Comparison of ENCODE assay signal across 20 cellular contexts in genomic region chr3:18968120-18968519, GRCh38.
"Had no signal": no experiment of that assay in that cellular context is flagged by ENCODE, and none has a peak within 500 bp of the region (broad histone marks: within the 10 kb centered on the region; RNA-seq: fewer than 3 reads in every experiment).

No MANE protein-coding gene starts in this region.

- H3K4me1 ChIP-seq: foreskin keratinocyte, psoas muscle, right lobe of liver, suprapubic skin, thyroid gland, upper lobe of left lung, uterus had no signal

- H3K27me3 ChIP-seq: foreskin keratinocyte, neutrophil, right lobe of liver, suprapubic skin, thyroid gland, upper lobe of left lung, uterus had no signal

- H3K27ac Mint-ChIP-seq: dendritic cell treated with granulocyte-macrophage colony-stimulating factor and Interleukin-4, amounts not matched to agents 40 ng/mL and 50 ng/mL, for 4 days; effector memory CD8-positive, alpha-beta T cell had no signal

- H3K27me3 Mint-ChIP-seq: dendritic cell treated with granulocyte-macrophage colony-stimulating factor and Interleukin-4, amounts not matched to agents 40 ng/mL and 50 ng/mL, for 4 days had no signal

- H3K4me3 Mint-ChIP-seq: dendritic cell treated with granulocyte-macrophage colony-stimulating factor and Interleukin-4, amounts not matched to agents 40 ng/mL and 50 ng/mL, for 4 days; effector memory CD8-positive, alpha-beta T cell; naive thymus-derived CD4-positive, alpha-beta T cell had no signal

- H3K4me3 ChIP-seq: psoas muscle, right lobe of liver, suprapubic skin, thyroid gland, upper lobe of left lung, uterus had no signal

- H3K27ac ChIP-seq: foreskin keratinocyte, neutrophil, psoas muscle, right lobe of liver, suprapubic skin, thyroid gland, upper lobe of left lung, uterus had no signal

- ATAC-seq: effector memory CD8-positive, alpha-beta T cell; foreskin keratinocyte; naive thymus-derived CD4-positive, alpha-beta T cell; psoas muscle; right lobe of liver had no signal

- H3K36me3 ChIP-seq: neutrophil, right lobe of liver, suprapubic skin, thyroid gland, upper lobe of left lung had no signal

- FAIRE-seq: colon had no signal

- H3K4me1 Mint-ChIP-seq: naive thymus-derived CD4-positive, alpha-beta T cell had no signal

- H3K9me3 ChIP-seq: neutrophil, psoas muscle, right lobe of liver, suprapubic skin, thyroid gland, upper lobe of left lung, uterus had no signal

- DNase-seq: effector memory CD8-positive, alpha-beta T cell; foreskin keratinocyte; head of caudate nucleus; hippocampal formation; kidney glomerular epithelial cell; naive thymus-derived CD4-positive, alpha-beta T cell; psoas muscle; retina; right lobe of liver; stimulated activated CD4-positive, alpha-beta T cell treated with anti-CD3 and anti-CD28 coated beads, Interleukin-15, amount 100 ng/mL, for 24 hours; stimulated activated CD4-positive, alpha-beta T cell treated with anti-CD3 and anti-CD28 coated beads, Interleukin-1b, Interleukin-23, amount 100 ng/mL, for 48 hours; stimulated activated CD4-positive, alpha-beta T cell treated with anti-CD3 and anti-CD28 coated beads, Interleukin-4, amount 100 ng/mL, for 24 hours; stimulated activated naive CD4-positive, alpha-beta T cell; thyroid gland; uterus had no signal
